Comparison of ENCODE assay signal across 14 cellular contexts in genomic region chr2:128408349-128409305, GRCh38.
DNase-seq lines count a peak whose midpoint lies in the region; ATAC-seq and TF ChIP-seq lines count a peak whose summit lies in the region.
"Had no signal": no experiment of that assay in that cellular context is flagged by ENCODE, and none has a peak within 500 bp of the region (broad histone marks: within the 10 kb centered on the region; RNA-seq: fewer than 3 reads in every experiment).

No MANE protein-coding gene starts in this region.

- TF ChIP-seq CTCF in cardiac fibroblast (IDR thresholded peaks at IDR 0.05; ENCODE audit: low read depth, low read length), result no peak

- peak; percentile 24 for DNase-seq in activated effector memory CD4-positive, alpha-beta T cell treated with anti-CD3 and anti-CD28 coated beads, Interleukin-2, amount 50 U/mL, for 16 hours
- no peak for DNase-seq in activated effector memory CD4-positive, alpha-beta T cell treated with Interleukin-2 at 50 U/mL for 16 hours
- peak; percentile 73 to 84 for DNase-seq in cardiac fibroblast (ENCODE audit: low read depth in 2 of 2)
- peak; percentile 35 for DNase-seq in kidney glomerular epithelial cell (lab: John Stamatoyannopoulos, UW)
- peak; percentile 45 for DNase-seq in ureter (ENCODE audit: low spot score)
- no peak for DNase-seq in left lobe of liver (ENCODE audit: low spot score)
- DNase-seq: AML-193, NCI-H187 treated with DMSO at 0.1 percent for 48 hours, nucleus accumbens had no signal

- ATAC-seq in HG02678 (IDR thresholded peaks at IDR 0.05; ENCODE audit: unreplicated experiment) (no peak), HG03565 (IDR thresholded peaks at IDR 0.05; ENCODE audit: unreplicated experiment) (no peak), left lobe of liver (no peak)
- ATAC-seq: activated CD4-positive, CD25-positive, alpha-beta regulatory T cell treated with anti-CD3 and anti-CD28 coated beads, Interleukin-2, amount 50 U/mL, for 24 hours; GM12878 had no signal

- no peak overlapping the region for H3K4me3 ChIP-seq in cardiac fibroblast (replicated peaks in 1 of 2; ENCODE audit: low read depth in 2 of 2, low read length in 2 of 2)
- H3K4me3 ChIP-seq: GM12878, Peyer's patch had no signal

Comparison
In these comparisons a context has a peak if more than half of its experiments do, and no peak if none do; other contexts are left out.
1. DNase-seq: peak in activated effector memory CD4-positive, alpha-beta T cell treated with anti-CD3 and anti-CD28 coated beads, Interleukin-2, amount 50 U/mL, for 16 hours (single experiment), cardiac fibroblast (2 of 2), kidney glomerular epithelial cell (single experiment) and ureter (single experiment); none in activated effector memory CD4-positive, alpha-beta T cell treated with Interleukin-2 at 50 U/mL for 16 hours (single experiment) and left lobe of liver (single experiment).